ENCODE assay signal across 16 cellular contexts in the genomic region with DNA sequence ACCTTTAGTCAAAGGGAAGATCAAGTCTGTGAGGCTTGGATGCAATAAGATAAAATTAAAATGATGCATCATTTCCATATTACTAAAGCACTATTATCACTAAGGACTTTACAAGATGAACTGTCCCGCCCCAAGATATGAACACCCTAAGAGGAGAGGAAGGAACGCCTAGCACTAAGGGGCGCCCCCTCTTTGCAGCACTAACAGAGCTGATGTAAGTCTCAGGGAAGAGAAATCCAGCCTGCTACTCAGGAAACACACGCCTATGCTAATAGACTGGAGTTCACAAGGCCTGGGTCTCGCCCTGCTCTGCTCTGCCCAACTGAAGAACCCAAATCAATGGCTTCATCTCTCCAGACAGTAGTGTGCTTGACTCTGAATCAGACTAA. TPM values are rescaled to one million over a fixed set of nuclear protein-coding genes. Genes with fewer than 3 reads are reported as not detected.
DNase-seq lines count a peak whose midpoint lies in the region; ATAC-seq and TF ChIP-seq lines count a peak whose summit lies in the region.
"Had no signal": no experiment of that assay in that cellular context is flagged by ENCODE, and none has a peak within 500 bp of the region (broad histone marks: within the 10 kb centered on the region; RNA-seq: fewer than 3 reads in every experiment).

No MANE protein-coding gene starts in this region.

- no peaks in the 10 kb centered on the region for H3K36me3 ChIP-seq in heart right ventricle
- H3K36me3 ChIP-seq in brain microvascular endothelial cell (replicated peaks) = no peaks in the 10 kb centered on the region
- H3K36me3 ChIP-seq in iPS-20b (ENCODE audit: insufficient read depth, low read depth, low read length) = no peaks in the 10 kb centered on the region
- H3K36me3 ChIP-seq in upper lobe of right lung = no peaks in the 10 kb centered on the region
- no peaks in the 10 kb centered on the region for H3K36me3 ChIP-seq in prostate gland

- intact Hi-C loops in heart right ventricle (cut with DNase I) = loop anchor here in 2 of 10 donors (2.0 to 5.0 kb wide), 2 partner anchors 23 to 84 kb away; no protein-coding TSS in a partner anchor
- intact Hi-C loops in cardiac septum (cut with DNase I) = loop anchor here (10.0 kb wide), 1 partner anchor 93 kb away; the partner anchor contains the start of gene GALNT1
- intact Hi-C loops in upper lobe of right lung (cut with DNase I) = no loop called here
- intact Hi-C loops in prostate gland (cut with DNase I) = no loop called here

- H3K27me3 ChIP-seq in heart right ventricle = no peaks in the 10 kb centered on the region
- H3K27me3 ChIP-seq in brain microvascular endothelial cell (replicated peaks) = no peaks in the 10 kb centered on the region
- H3K27me3 ChIP-seq in iPS-20b (ENCODE audit: insufficient read depth, low read length) = no peaks in the 10 kb centered on the region
- H3K27me3 ChIP-seq in upper lobe of right lung = no peaks in the 10 kb centered on the region
- no peaks in the 10 kb centered on the region for H3K27me3 ChIP-seq in prostate gland (replicated peaks; ENCODE audit: insufficient read depth)

- peak overlapping the region; percentile 63; the same call in 1 of the 2 replicates for H3K9ac ChIP-seq in iPS-20b (ENCODE audit: low read depth, low read length)

- H3K4me3 ChIP-seq in heart right ventricle (no peak overlapping the region), brain microvascular endothelial cell (ENCODE audit: low read depth, low read length) (no peak overlapping the region), iPS-20b (ENCODE audit: low read length) (peak overlapping the region; percentile 43; the same call in 1 of the 2 replicates), upper lobe of right lung (no peak overlapping the region), prostate gland (no peak overlapping the region)

- H3K4me1 ChIP-seq in heart right ventricle (peaks cover 0 to 41% (median 26%) of the 10 kb centered on the region in 9 donors), iPS-20b (ENCODE audit: insufficient read depth, low read length) (peaks cover 50% of the 10 kb centered on the region), upper lobe of right lung (peaks cover 22% of the 10 kb centered on the region), prostate gland (replicated peaks) (no peaks in the 10 kb centered on the region)

- TF ChIP-seq CTCF in heart right ventricle (IDR thresholded peaks at IDR 0.05) (no peak), brain microvascular endothelial cell (IDR thresholded peaks at IDR 0.05; ENCODE audit: low read depth, low read length, missing control alignments) (no peak), upper lobe of right lung (IDR thresholded peaks at IDR 0.05) (no peak), prostate gland (IDR thresholded peaks at IDR 0.05) (no peak)

- TF ChIP-seq POLR2A in prostate gland (IDR thresholded peaks at IDR 0.05) = no peak

- WGBS in heart right ventricle, 2 donors = 67 to 69% methylated on average over 5 of the region's 5 CpGs
- 81% methylated on average over 5 of the region's 5 CpGs for WGBS in prostate gland

- in situ Hi-C loops in brain microvascular endothelial cell (cut with HindIII; ENCODE audit: low pct_ligation_motif_present, low sequenced_read_pairs) = no loop called here

- ATAC-seq in heart right ventricle = peak in 6 of 8 donors; percentile 45 to 72 (median 64)
- peak; percentile 51 for ATAC-seq in upper lobe of right lung
- no peak for ATAC-seq in HG03139 (IDR thresholded peaks at IDR 0.05; ENCODE audit: unreplicated experiment)
- ATAC-seq in GM21619 (IDR thresholded peaks at IDR 0.05; ENCODE audit: unreplicated experiment) = no peak
- ATAC-seq: effector memory CD8-positive, alpha-beta T cell had no signal

- DNase-seq in heart right ventricle (no peak), cardiac septum (ENCODE audit: low spot score) (no peak), brain microvascular endothelial cell (no peak), upper lobe of right lung (no peak), prostate gland (ENCODE audit: low spot score) (no peak)
- DNase-seq: amygdala; effector memory CD8-positive, alpha-beta T cell; hippocampal formation; IMR-90; NCI-H146; NCI-H526; stimulated activated naive B cell treated with anti-CD40 and anti-IgM and Interleukin-4, amounts not matched to agents 10 μg/mL and 1 μg/mL and 100 μg/mL, for 72 hours had no signal

- H3K9me3 ChIP-seq in heart right ventricle (no peaks in the 10 kb centered on the region), iPS-20b (ENCODE audit: insufficient read depth, low read depth, low read length) (no peaks in the 10 kb centered on the region), upper lobe of right lung (no peaks in the 10 kb centered on the region), prostate gland (no peaks in the 10 kb centered on the region)

- H3K27ac ChIP-seq in heart right ventricle (peak overlapping the region in 4 of 10 donors; percentile 24 to 69 (median 46)), brain microvascular endothelial cell (peak overlapping the region; percentile 43), iPS-20b (ENCODE audit: low read length) (peak overlapping the region; percentile 31), upper lobe of right lung (no peak overlapping the region), prostate gland (no peak overlapping the region)
- H3K27ac ChIP-seq: RWPE1 had no signal

RNA-seq across cellular contexts. Expression of gene INO80C, which starts 6.1 kb away (rescaled TPM):
- 10 to 100 TPM; 19.5 to 28.4 (median 25.5) TPM for total RNA-seq in heart right ventricle
- polyA plus RNA-seq in heart right ventricle = 10 to 100 TPM; 17.3 to 24.5 TPM
- total RNA-seq in cardiac septum = 21.8 TPM
- 34.6 TPM for total RNA-seq in upper lobe of right lung
- 10 to 100 TPM in 1 of 2 donors, 1 to 10 TPM in 1; 5.0 to 26.4 TPM for total RNA-seq in prostate gland

Comparison
In these comparisons a context has a peak if more than half of its experiments do, and no peak if none do; other contexts are left out.
1. ATAC-seq: peak in heart right ventricle (6 of 8) and upper lobe of right lung (single experiment); none in HG03139 (single experiment) and GM21619 (single experiment).
2. H3K27ac ChIP-seq: peak in brain microvascular endothelial cell (single experiment) and iPS-20b (single experiment); none in upper lobe of right lung (single experiment) and prostate gland (0 of 2).